ENCODE assay signal across 22 cellular contexts in genomic region chr7:157827863-157828160, GRCh38.
"Had no signal": no experiment of that assay in that cellular context is flagged by ENCODE, and none has a peak within 500 bp of the region (broad histone marks: within the 10 kb centered on the region; RNA-seq: fewer than 3 reads in every experiment).

No MANE protein-coding gene starts in this region.

- H3K4me3 ChIP-seq: esophagus squamous epithelium, heart right ventricle, lower lobe of right lung, pancreas, right lobe of liver, thyroid gland had no signal

- H3K27me3 Mint-ChIP-seq: effector memory CD8-positive, alpha-beta T cell; stimulated activated naive CD8-positive, alpha-beta T cell treated with anti-CD3 and anti-CD28 coated beads, Interleukin-15, amount 100 ng/mL, for 72 hours had no signal

- H3K27ac Mint-ChIP-seq: effector memory CD8-positive, alpha-beta T cell; immature natural killer cell; natural killer cell; progenitor cell of endocrine pancreas had no signal

- H3K9me3 ChIP-seq: esophagus squamous epithelium, heart right ventricle, lower lobe of right lung, neutrophil, pancreas, right lobe of liver, thyroid gland had no signal

- DNase-seq: cortex of kidney; effector memory CD8-positive, alpha-beta T cell; erythroblast; esophagus squamous epithelium; foreskin melanocyte; glutamatergic neuron; heart right ventricle; hippocampal formation; immature natural killer cell; islet precursor cell; left cardiac atrium; left ventricle myocardium superior; lower lobe of right lung; natural killer cell; small intestine; stimulated activated naive CD8-positive, alpha-beta T cell treated with anti-CD3 and anti-CD28 coated beads, Interleukin-15, amount 100 ng/mL, for 72 hours; thyroid gland; trophoblast cell had no signal

- H3K4me1 Mint-ChIP-seq: immature natural killer cell, natural killer cell had no signal

- H3K27me3 ChIP-seq: neutrophil, pancreas, right lobe of liver, thyroid gland had no signal

- H3K27ac ChIP-seq: esophagus squamous epithelium, heart right ventricle, lower lobe of right lung, neutrophil, pancreas, right lobe of liver, thyroid gland had no signal

- H3K4me1 ChIP-seq: esophagus squamous epithelium, heart right ventricle, lower lobe of right lung, pancreas, right lobe of liver, thyroid gland had no signal

- H3K36me3 Mint-ChIP-seq: immature natural killer cell, natural killer cell had no signal

- H3K36me3 ChIP-seq: esophagus squamous epithelium, heart right ventricle, lower lobe of right lung, neutrophil, pancreas, right lobe of liver, thyroid gland had no signal

- ATAC-seq: effector memory CD8-positive, alpha-beta T cell; heart right ventricle; left cardiac atrium; left ventricle myocardium superior; lower lobe of right lung; natural killer cell; pancreas; right lobe of liver had no signal

- H3K4me3 Mint-ChIP-seq: effector memory CD8-positive, alpha-beta T cell; immature natural killer cell; natural killer cell had no signal
